ENCODE assay signal across 11 cellular contexts in the genomic region with DNA sequence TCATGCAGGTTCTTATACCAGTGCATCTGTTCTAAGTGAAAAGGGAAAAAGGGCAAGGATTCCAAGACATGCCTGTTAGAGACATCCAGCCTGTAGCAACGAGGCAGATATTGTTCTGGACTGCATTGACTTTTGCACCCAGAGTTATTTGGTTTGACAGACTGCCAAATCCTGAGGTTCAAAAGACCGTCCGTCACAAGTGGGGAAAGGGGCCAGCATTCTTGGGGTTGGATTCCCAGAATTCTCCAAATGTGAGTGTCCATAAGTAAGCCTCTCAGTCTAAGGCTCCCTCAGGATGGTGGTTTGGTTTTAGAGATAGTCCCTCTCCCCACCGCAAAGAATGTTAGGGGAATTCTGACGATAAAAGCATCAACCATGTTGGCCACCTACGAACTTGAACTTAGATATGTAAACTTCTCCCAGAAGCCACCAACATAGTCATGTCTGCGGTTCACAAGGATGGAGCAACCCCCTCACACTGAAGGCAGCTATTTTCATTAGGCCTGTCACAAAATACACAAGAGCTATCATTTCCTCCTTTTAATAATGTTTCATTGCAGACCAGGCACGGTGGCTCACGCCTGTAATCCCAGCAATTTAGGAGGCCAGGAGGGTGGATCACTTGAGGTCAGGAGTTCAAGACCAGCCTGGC. TPM values are rescaled to one million over a fixed set of nuclear protein-coding genes. Genes with fewer than 3 reads are reported as not detected.
DNase-seq lines count a peak whose midpoint lies in the region; ATAC-seq lines count a peak whose summit lies in the region.
"Had no signal": no experiment of that assay in that cellular context is flagged by ENCODE, and none has a peak within 500 bp of the region (broad histone marks: within the 10 kb centered on the region; RNA-seq: fewer than 3 reads in every experiment).

No MANE protein-coding gene starts in this region.

- H3K79me2 ChIP-seq in Karpas-422 (ENCODE audit: low read length): no peaks in the 10 kb centered on the region

- H3K9me3 ChIP-seq in Karpas-422 (ENCODE audit: low read length): peaks cover 5% of the 10 kb centered on the region; the same call in 1 of the 2 replicates

- no peak overlapping the region for H3K27ac ChIP-seq in Karpas-422 (ENCODE audit: low read length)

- no peaks in the 10 kb centered on the region for H3K9me2 ChIP-seq in Karpas-422 (replicated peaks; ENCODE audit: insufficient read depth, low read length)

- no peaks in the 10 kb centered on the region for H3K27me3 ChIP-seq in Karpas-422 (ENCODE audit: low read length)

- no peak overlapping the region for H2AFZ ChIP-seq in Karpas-422 (ENCODE audit: low read length)

- ATAC-seq in GM21576 (IDR thresholded peaks at IDR 0.05; ENCODE audit: unreplicated experiment) (no peak), HG03175 (IDR thresholded peaks at IDR 0.05; ENCODE audit: unreplicated experiment) (no peak)

- H3K4me2 ChIP-seq in Karpas-422 (ENCODE audit: low read depth, low read length, poor library complexity, severe bottlenecking): no peak overlapping the region

- H3K36me3 ChIP-seq in Karpas-422 (ENCODE audit: insufficient read depth, low read length): no peaks in the 10 kb centered on the region

- DNase-seq in EL (peak; percentile 100), RPMI7951 (ENCODE audit: low read depth) (peak; percentile 100), fibroblast of gingiva (ENCODE audit: low read depth) (peak; percentile 100), pulmonary artery endothelial cell (ENCODE audit: low read depth, low spot score) (peak; percentile 11), NCI-H1105 (lab: John Stamatoyannopoulos, UW) (no peak), Karpas-422 (no peak)
- DNase-seq: activated naive CD8-positive, alpha-beta T cell treated with anti-CD3 and anti-CD28 coated beads, Interleukin-2, amount 10 ng/mL, durations not matched to agents 7 days and 5 days; DMS79; NCI-H2227 treated with DMSO at 0.1 percent for 48 hours had no signal

- no peak overlapping the region for H3K4me3 ChIP-seq in Karpas-422 (ENCODE audit: low read length)

- no peak overlapping the region for H3K9ac ChIP-seq in Karpas-422 (ENCODE audit: low read length)

- H3K4me1 ChIP-seq in Karpas-422 (ENCODE audit: low read length): no peaks in the 10 kb centered on the region

- no peaks in the 10 kb centered on the region for H4K20me1 ChIP-seq in Karpas-422 (ENCODE audit: insufficient read depth, low read depth, low read length)

RNA-seq across cellular contexts. Expression of a gene that starts 13.6 kb away (rescaled TPM):
- total RNA-seq in RPMI7951 (2014; rRNA removed; shearing (Covaris generic)): 19.6 and 24.8 TPM in 2 replicates
- total RNA-seq in pulmonary artery endothelial cell: 22.4 and 33.2 TPM in 2 replicates
- total RNA-seq in Karpas-422 (2014; rRNA removed; shearing (Covaris generic); ENCODE audit: low replicate concordance): 3.8 and 15.3 TPM in 2 replicates

RNA-seq across cellular contexts. Expression of a gene that starts 49.3 kb away (rescaled TPM):
- total RNA-seq in RPMI7951 (2014; rRNA removed; shearing (Covaris generic)): 233 and 241 TPM in 2 replicates
- total RNA-seq in pulmonary artery endothelial cell: 439 and 505 TPM in 2 replicates
- total RNA-seq in Karpas-422 (2014; rRNA removed; shearing (Covaris generic); ENCODE audit: low replicate concordance): 36.3 and 72.8 TPM in 2 replicates

Comparison
In these comparisons a context has a peak if more than half of its experiments do, and no peak if none do; other contexts are left out.
1. DNase-seq: peak in EL (single experiment), RPMI7951 (single experiment), fibroblast of gingiva (single experiment) and pulmonary artery endothelial cell (single experiment); none in NCI-H1105 (single experiment) and Karpas-422 (single experiment).